20 cellular contexts compared by ENCODE assay signal in genomic region chrX:41347186-41347585, GRCh38. TPM values are rescaled to one million over a fixed set of nuclear protein-coding genes. Genes with fewer than 3 reads are reported as not detected.
A peak's percentile ranks its signal among the peaks of the same experiment; 100 is the strongest.
DNase-seq lines count a peak whose midpoint lies in the region; ATAC-seq and TF ChIP-seq lines count a peak whose summit lies in the region.
"Had no signal": no experiment of that assay in that cellular context is flagged by ENCODE, and none has a peak within 500 bp of the region (broad histone marks: within the 10 kb centered on the region; RNA-seq: fewer than 3 reads in every experiment).

No MANE protein-coding gene starts in this region.

- TF ChIP-seq CTCF in HEK293 (tag by site-specific recombination; IDR thresholded peaks at IDR 0.05) (no peak), RWPE1 (conservative IDR thresholded peaks at IDR 0.05; ENCODE audit: low read depth) (no peak), dorsolateral prefrontal cortex (IDR thresholded peaks at IDR 0.05 in 54 of 56, conservative IDR thresholded peaks at IDR 0.05 in 2 of 56; ENCODE audit: low read depth in 1 of 56, partially characterized antibody in 56 of 56) (no peak)

- peaks cover 66 to 82% of the 10 kb centered on the region in 2 experiments for H3K36me3 ChIP-seq in HEK293 (ENCODE audit: control insufficient read depth in 2 of 2, insufficient read depth in 1 of 2, low read length in 2 of 2)

- no peaks in the 10 kb centered on the region for H3K9me3 Mint-ChIP-seq in activated naive CD4-positive, alpha-beta T cell treated with anti-CD3 and anti-CD28 coated beads for 36 hours
- no peaks in the 10 kb centered on the region for H3K9me3 Mint-ChIP-seq in activated naive CD4-positive, alpha-beta T cell treated with anti-CD3 and anti-CD28 coated beads, Interleukin-2, amount 50 U/mL, for 72 hours
- no peaks in the 10 kb centered on the region for H3K9me3 Mint-ChIP-seq in central memory CD8-positive, alpha-beta T cell
- H3K9me3 Mint-ChIP-seq in stimulated activated effector memory CD8-positive, alpha-beta T cell treated with anti-CD3 and anti-CD28 coated beads, Interleukin-12 subunit alpha, Interleukin-12 subunit beta, amount 100 ng/mL, for 72 hours: no peaks in the 10 kb centered on the region
- H3K9me3 Mint-ChIP-seq: CD8-positive, alpha-beta memory T cell; HFFc6 had no signal

- H3K4me3 Mint-ChIP-seq in activated naive CD4-positive, alpha-beta T cell treated with anti-CD3 and anti-CD28 coated beads for 36 hours: no peak overlapping the region
- peak overlapping the region; percentile 38 for H3K4me3 Mint-ChIP-seq in central memory CD8-positive, alpha-beta T cell
- H3K4me3 Mint-ChIP-seq in stimulated activated effector memory CD8-positive, alpha-beta T cell treated with anti-CD3 and anti-CD28 coated beads, Interleukin-12 subunit alpha, Interleukin-12 subunit beta, amount 100 ng/mL, for 72 hours: no peak overlapping the region
- H3K4me3 Mint-ChIP-seq: B cell, HFFc6 had no signal

- intact Hi-C loops in activated naive CD4-positive, alpha-beta T cell treated with anti-CD3 and anti-CD28 coated beads for 36 hours (cut with micrococcal nuclease): no loop called here
- intact Hi-C loops in dorsolateral prefrontal cortex (cut with DNase I): no loop called here

- H3K36me3 Mint-ChIP-seq in activated naive CD4-positive, alpha-beta T cell treated with anti-CD3 and anti-CD28 coated beads for 36 hours (ENCODE audit: low read depth): peaks cover 42% of the 10 kb centered on the region
- peaks cover 16 to 25% of the 10 kb centered on the region in 2 donors for H3K36me3 Mint-ChIP-seq in activated naive CD4-positive, alpha-beta T cell treated with anti-CD3 and anti-CD28 coated beads, Interleukin-2, amount 50 U/mL, for 72 hours
- H3K36me3 Mint-ChIP-seq in central memory CD8-positive, alpha-beta T cell (ENCODE audit: insufficient read depth): peaks cover 89% of the 10 kb centered on the region
- H3K36me3 Mint-ChIP-seq in stimulated activated effector memory CD8-positive, alpha-beta T cell treated with anti-CD3 and anti-CD28 coated beads, Interleukin-12 subunit alpha, Interleukin-12 subunit beta, amount 100 ng/mL, for 72 hours: peaks cover 100% of the 10 kb centered on the region

- H3K9me3 ChIP-seq in HEK293 (ENCODE audit: control insufficient read depth, insufficient read depth, low read depth, low read length): no peaks in the 10 kb centered on the region

- peaks cover 42% of the 10 kb centered on the region for H3K4me1 Mint-ChIP-seq in activated naive CD4-positive, alpha-beta T cell treated with anti-CD3 and anti-CD28 coated beads for 36 hours (ENCODE audit: low read depth)
- H3K4me1 Mint-ChIP-seq in central memory CD8-positive, alpha-beta T cell: peaks cover 8% of the 10 kb centered on the region
- H3K4me1 Mint-ChIP-seq in stimulated activated effector memory CD8-positive, alpha-beta T cell treated with anti-CD3 and anti-CD28 coated beads, Interleukin-12 subunit alpha, Interleukin-12 subunit beta, amount 100 ng/mL, for 72 hours: peaks cover 22% of the 10 kb centered on the region

- no peak for DNase-seq in activated naive CD4-positive, alpha-beta T cell treated with anti-CD3 and anti-CD28 coated beads for 36 hours
- DNase-seq in activated naive CD4-positive, alpha-beta T cell treated with anti-CD3 and anti-CD28 coated beads, Interleukin-2, amount 50 U/mL, for 72 hours (ENCODE audit: low spot score in 2 of 2): no peak
- DNase-seq in central memory CD8-positive, alpha-beta T cell (ENCODE audit: low spot score in 2 of 2): no peak
- no peak for DNase-seq in stimulated activated effector memory CD8-positive, alpha-beta T cell treated with anti-CD3 and anti-CD28 coated beads, Interleukin-12 subunit alpha, Interleukin-12 subunit beta, amount 100 ng/mL, for 72 hours (ENCODE audit: low spot score in 2 of 2)
- DNase-seq in RWPE1 (ENCODE audit: low spot score) (no peak), dorsolateral prefrontal cortex (no peak)
- DNase-seq: ACHN; CD8-positive, alpha-beta memory T cell; DND-41; HFFc6; KG1; NCI-H1092; NCI-H1694; NCI-H2107; NCI-H226; NCI-H526 treated with DMSO at 0.1 percent for 48 hours; NK-92 treated with Interleukin-12 subunit alpha and Interleukin-12 subunit beta, amount 100 ng/mL, for 24 hours had no signal

- no peaks in the 10 kb centered on the region for H3K27me3 ChIP-seq in dorsolateral prefrontal cortex

- POLR2A ChIA-PET in HEK293 (lab: Yijun Ruan, JAX): interaction anchor here (0.5 to 2.4 kb wide), 2 partner anchors 13 to 50 kb away, joined by 3 to 7 read pairs; partner anchors contain the start of gene DDX3X
- POLR2A ChIA-PET in RWPE1 (lab: Yijun Ruan, JAX; ENCODE audit: low non-redundant PET): no interaction called here

- no peaks in the 10 kb centered on the region for H3K4me1 ChIP-seq in HEK293 (ENCODE audit: control insufficient read depth, insufficient read depth, low read length)

- H3K27ac ChIP-seq in HEK293 (ENCODE audit: extremely low read depth, low read depth, low read length) (no peak overlapping the region), RWPE1 (no peak overlapping the region), dorsolateral prefrontal cortex (no peak overlapping the region)
- H3K27ac ChIP-seq: HL-60 had no signal

- CTCF ChIA-PET in activated naive CD4-positive, alpha-beta T cell treated with anti-CD3 and anti-CD28 coated beads for 36 hours (lab: Charles Lee): interaction anchor here (0.6 kb wide), 1 partner anchor 34 kb away, joined by 3 read pairs; no protein-coding TSS in a partner anchor
- CTCF ChIA-PET in HEK293 (lab: Yijun Ruan, JAX): interaction anchor here (0.6 kb wide), 1 partner anchor 779 kb away, joined by 3 read pairs; no protein-coding TSS in a partner anchor
- CTCF ChIA-PET in RWPE1 (lab: Yijun Ruan, JAX): interaction anchor here (0.6 to 0.8 kb wide), 2 partner anchors 13 to 36 kb away, joined by 3 read pairs; no protein-coding TSS in a partner anchor

- H3K27me3 Mint-ChIP-seq in activated naive CD4-positive, alpha-beta T cell treated with anti-CD3 and anti-CD28 coated beads for 36 hours (ENCODE audit: low read depth): no peaks in the 10 kb centered on the region
- H3K27me3 Mint-ChIP-seq in central memory CD8-positive, alpha-beta T cell: no peaks in the 10 kb centered on the region
- H3K27me3 Mint-ChIP-seq: B cell; CD8-positive, alpha-beta memory T cell had no signal

- ATAC-seq in activated naive CD4-positive, alpha-beta T cell treated with anti-CD3 and anti-CD28 coated beads, Interleukin-2, amount 50 U/mL, for 72 hours: no peak
- ATAC-seq in central memory CD8-positive, alpha-beta T cell (replicated peaks; ENCODE audit: extremely low read depth, poor library complexity, severe bottlenecking): no peak
- no peak for ATAC-seq in stimulated activated effector memory CD8-positive, alpha-beta T cell treated with anti-CD3 and anti-CD28 coated beads, Interleukin-12 subunit alpha, Interleukin-12 subunit beta, amount 100 ng/mL, for 72 hours

- H3K4me3 ChIP-seq in HEK293 (ENCODE audit: low read depth, low read length): no peak overlapping the region
- no peak overlapping the region for H3K4me3 ChIP-seq in dorsolateral prefrontal cortex

- H3K27ac Mint-ChIP-seq in activated naive CD4-positive, alpha-beta T cell treated with anti-CD3 and anti-CD28 coated beads for 36 hours: peak overlapping the region; percentile 68
- peak overlapping the region in 1 of 2 donors; percentile 67 for H3K27ac Mint-ChIP-seq in activated naive CD4-positive, alpha-beta T cell treated with anti-CD3 and anti-CD28 coated beads, Interleukin-2, amount 50 U/mL, for 72 hours
- peak overlapping the region; percentile 66 for H3K27ac Mint-ChIP-seq in central memory CD8-positive, alpha-beta T cell (ENCODE audit: low read depth)
- H3K27ac Mint-ChIP-seq in stimulated activated effector memory CD8-positive, alpha-beta T cell treated with anti-CD3 and anti-CD28 coated beads, Interleukin-12 subunit alpha, Interleukin-12 subunit beta, amount 100 ng/mL, for 72 hours: peak overlapping the region; percentile 56
- H3K27ac Mint-ChIP-seq: B cell, HFFc6 had no signal

TF ChIP-seq in HEK293, 187 proteins besides CTCF, POLR2A, EP300 and RAD21:
- TF ChIP-seq ZNF121 (tag by site-specific recombination; IDR thresholded peaks at IDR 0.05) (no peak), OSR2 (tag by site-specific recombination; IDR thresholded peaks at IDR 0.05) (peak; percentile 48; the same call in 1 of the 2 replicates)
TF ChIP-seq in HEK293: peak in this region for 1.

RNA-seq across cellular contexts. Expression of gene DDX3X, which starts 13.2 kb away (rescaled TPM):
- total RNA-seq in activated naive CD4-positive, alpha-beta T cell treated with anti-CD3 and anti-CD28 coated beads for 36 hours: 100 to 1,000 TPM; 163 to 171 TPM
- 100 to 1,000 TPM; 248 to 259 TPM for total RNA-seq in activated naive CD4-positive, alpha-beta T cell treated with anti-CD3 and anti-CD28 coated beads, Interleukin-2, amount 50 U/mL, for 72 hours
- 100 to 1,000 TPM; 125 to 336 (median 218) TPM for total RNA-seq in dorsolateral prefrontal cortex
